25 cellular contexts compared by ENCODE assay signal in genomic region chr4:143713556-143714289, GRCh38. TPM values are rescaled to one million over a fixed set of nuclear protein-coding genes. Genes with fewer than 3 reads are reported as not detected.
"Had no signal": no experiment of that assay in that cellular context is flagged by ENCODE, and none has a peak within 500 bp of the region (broad histone marks: within the 10 kb centered on the region; RNA-seq: fewer than 3 reads in every experiment).

No MANE protein-coding gene starts in this region.

- H3K36me3 ChIP-seq: Peyer's patch, SJSA1 had no signal

- H3K4me3 ChIP-seq: Peyer's patch, SJSA1 had no signal

- H3K27me3 Mint-ChIP-seq: activated CD4-positive, alpha-beta memory T cell treated with anti-CD3 and anti-CD28 coated beads for 36 hours; activated CD4-positive, alpha-beta T cell treated with anti-CD3 and anti-CD28 coated beads, Interleukin-2, amount 10 ng/mL, durations not matched to agents 7 days and 5 days; activated naive CD8-positive, alpha-beta T cell treated with anti-CD3 and anti-CD28 coated beads, Interleukin-2, amount 50 U/mL, for 24 hours; central memory CD8-positive, alpha-beta T cell had no signal

- H3K27ac Mint-ChIP-seq: activated CD4-positive, alpha-beta memory T cell treated with anti-CD3 and anti-CD28 coated beads for 36 hours; activated CD4-positive, alpha-beta T cell treated with anti-CD3 and anti-CD28 coated beads, Interleukin-2, amount 10 ng/mL, durations not matched to agents 7 days and 5 days; activated naive CD4-positive, alpha-beta T cell treated with anti-CD3 and anti-CD28 coated beads, Interleukin-2, amount 50 U/mL, for 72 hours; activated naive CD8-positive, alpha-beta T cell treated with anti-CD3 and anti-CD28 coated beads, Interleukin-2, amount 50 U/mL, for 24 hours; brain; T-helper 1 cell treated with Interleukin-12 subunit alpha and Interleukin-12 subunit beta and Interleukin-4 antibody, amounts not matched to agents 30 μg/mL and 1 μg/mL, for 36 hours had no signal

- H3K27ac ChIP-seq: Peyer's patch, SJSA1 had no signal

- DNase-seq: activated CD4-positive, alpha-beta memory T cell treated with anti-CD3 and anti-CD28 coated beads for 36 hours; activated CD4-positive, alpha-beta T cell treated with anti-CD3 and anti-CD28 coated beads, Interleukin-2, amount 10 ng/mL, durations not matched to agents 7 days and 5 days; activated CD8-positive, alpha-beta memory T cell treated with anti-CD3 and anti-CD28 coated beads for 24 hours; activated effector memory CD4-positive, alpha-beta T cell treated with anti-CD3 and anti-CD28 coated beads, Interleukin-2, amount 50 U/mL, for 16 hours; activated naive CD4-positive, alpha-beta T cell treated with Interleukin-2 at 50 U/mL for 16 hours; activated naive CD8-positive, alpha-beta T cell treated with anti-CD3 and anti-CD28 coated beads, Interleukin-2, amount 50 U/mL, for 24 hours; activated T-cell treated with anti-CD3 and anti-CD28 coated beads, Interleukin-2, amount 50 U/mL, for 4 hours; amygdala; Kasumi-1; NCI-H1105 treated with DMSO at 0.1 percent for 48 hours; NCI-H1436 treated with DMSO at 0.1 percent for 48 hours; NCI-H187; NCI-H2171 treated with DMSO at 0.1 percent for 48 hours; NCI-H226; NCI-H510A; NCI-H526 treated with DMSO at 0.1 percent for 48 hours; NCI-H82; Peyer's patch; SHP77 had no signal

- H3K4me1 Mint-ChIP-seq: activated CD4-positive, alpha-beta T cell treated with anti-CD3 and anti-CD28 coated beads, Interleukin-2, amount 10 ng/mL, durations not matched to agents 7 days and 5 days; activated naive CD8-positive, alpha-beta T cell treated with anti-CD3 and anti-CD28 coated beads, Interleukin-2, amount 50 U/mL, for 24 hours; central memory CD8-positive, alpha-beta T cell had no signal

- H3K9me3 Mint-ChIP-seq: activated CD4-positive, alpha-beta memory T cell treated with anti-CD3 and anti-CD28 coated beads for 36 hours; activated CD4-positive, alpha-beta T cell treated with anti-CD3 and anti-CD28 coated beads, Interleukin-2, amount 10 ng/mL, durations not matched to agents 7 days and 5 days; T-helper 1 cell treated with Interleukin-12 subunit alpha and Interleukin-12 subunit beta and Interleukin-4 antibody, amounts not matched to agents 30 μg/mL and 1 μg/mL, for 36 hours had no signal

- H3K4me1 ChIP-seq: Peyer's patch, SJSA1 had no signal

- H3K9me3 ChIP-seq: Peyer's patch, SJSA1 had no signal

- H3K27me3 ChIP-seq: Peyer's patch, SJSA1 had no signal

- FAIRE-seq: astrocyte had no signal

- H3K36me3 Mint-ChIP-seq: activated CD4-positive, alpha-beta memory T cell treated with anti-CD3 and anti-CD28 coated beads for 36 hours; activated naive CD4-positive, alpha-beta T cell treated with anti-CD3 and anti-CD28 coated beads, Interleukin-2, amount 50 U/mL, for 72 hours; brain had no signal

- H3K4me3 Mint-ChIP-seq: activated CD4-positive, alpha-beta memory T cell treated with anti-CD3 and anti-CD28 coated beads for 36 hours; activated CD4-positive, alpha-beta T cell treated with anti-CD3 and anti-CD28 coated beads, Interleukin-2, amount 10 ng/mL, durations not matched to agents 7 days and 5 days; activated naive CD8-positive, alpha-beta T cell treated with anti-CD3 and anti-CD28 coated beads, Interleukin-2, amount 50 U/mL, for 24 hours; activated T-cell treated with anti-CD3 and anti-CD28 coated beads, Interleukin-2, amount 50 U/mL, for 4 hours; brain; central memory CD8-positive, alpha-beta T cell; T-helper 1 cell treated with Interleukin-12 subunit alpha and Interleukin-12 subunit beta and Interleukin-4 antibody, amounts not matched to agents 30 μg/mL and 1 μg/mL, for 36 hours had no signal

RNA-seq across cellular contexts. Expression of gene FREM3, which starts 13.2 kb away (rescaled TPM):
- total RNA-seq: activated CD4-positive, alpha-beta memory T cell treated with anti-CD3 and anti-CD28 coated beads for 36 hours; activated CD4-positive, alpha-beta T cell treated with anti-CD3 and anti-CD28 coated beads, Interleukin-2, amount 10 ng/mL, durations not matched to agents 7 days and 5 days; activated naive CD4-positive, alpha-beta T cell treated with anti-CD3 and anti-CD28 coated beads, Interleukin-2, amount 50 U/mL, for 72 hours; activated T-cell treated with anti-CD3 and anti-CD28 coated beads, Interleukin-2, amount 50 U/mL, for 4 hours; astrocyte; SJSA1 had no signal
